Comparison of ENCODE assay signal across 8 cellular contexts in genomic region chr13:36418022-36418805, GRCh38.
DNase-seq lines count a peak whose midpoint lies in the region; ATAC-seq and TF ChIP-seq lines count a peak whose summit lies in the region.

No MANE protein-coding gene starts in this region.

- H3K4me3 ChIP-seq in WI38 (ENCODE audit: low read depth, low read length), result peak overlapping the region; percentile 25

- in situ Hi-C loops in ACHN (cut with HindIII; ENCODE audit: low pct_ligation_motif_present, low pct_unique_long_range_greater_than_20kb, low sequenced_read_pairs), result no loop called here

- no peak for TF ChIP-seq CTCF in WI38 (IDR thresholded peaks at IDR 0.05; ENCODE audit: low read depth, low read length)

- ATAC-seq in GM19463 (IDR thresholded peaks at IDR 0.05; ENCODE audit: unreplicated experiment), result peak; percentile 85
- peak; percentile 82 for ATAC-seq in HG03460 (IDR thresholded peaks at IDR 0.05; ENCODE audit: unreplicated experiment)

- peak; percentile 84 for DNase-seq in ACHN
- DNase-seq in medulla oblongata (ENCODE audit: extremely low spot score), result peak; percentile 28
- no peak for DNase-seq in iPS-NIHi11 (ENCODE audit: low spot score)
- DNase-seq in stimulated activated naive CD4-positive, alpha-beta T cell treated with Interleukin-2 at 50 U/mL for 16 hours (lab: John Stamatoyannopoulos, UW), result no peak
- no peak for DNase-seq in pons (ENCODE audit: low spot score)

Comparison
In these comparisons a context has a peak if more than half of its experiments do, and no peak if none do; other contexts are left out.
1. DNase-seq: peak in ACHN (single experiment) and medulla oblongata (single experiment); none in iPS-NIHi11 (single experiment), stimulated activated naive CD4-positive, alpha-beta T cell treated with Interleukin-2 at 50 U/mL for 16 hours (single experiment) and pons (single experiment).